8 cellular contexts compared by ENCODE assay signal in genomic region chr3:158570999-158571702, GRCh38.
DNase-seq lines count a peak whose midpoint lies in the region; ATAC-seq and FAIRE-seq lines count a peak whose summit lies in the region.

TSS of gene MLF1 (plus strand) at chr3:158571194. CDS start at chr3:158571301, 107 bp downstream.

- ATAC-seq in GM19395 (IDR thresholded peaks at IDR 0.05; ENCODE audit: unreplicated experiment) (peak; percentile 100), HG03521 (IDR thresholded peaks at IDR 0.05; ENCODE audit: unreplicated experiment) (peak; percentile 100), memory B cell (ENCODE audit: low read depth) (peak; percentile 95)

- DNase-seq in Ammon's horn (ENCODE audit: low spot score) (peak; percentile 98), NCI-H82 treated with DMSO at 0.1 percent for 48 hours (lab: John Stamatoyannopoulos, UW; ENCODE audit: unreplicated experiment) (peak; percentile 78), activated T-cell treated with anti-CD3 and anti-CD28 coated beads for 1 hour (ENCODE audit: low read depth) (peak; percentile 66), memory B cell (ENCODE audit: low spot score in 2 of 2) (peak; percentile 64 to 67)
- DNase-seq in stimulated activated CD4-positive, alpha-beta T cell treated with anti-CD3 and anti-CD28 coated beads, TNF-alpha, amount 100 ng/mL, for 24 hours (ENCODE audit: low read depth in 3 of 3) = peak; percentile 66 to 86 (median 73)

- peaks cover 21% of the 10 kb centered on the region for H3K27me3 Mint-ChIP-seq in memory B cell

- H3K36me3 Mint-ChIP-seq in memory B cell = peaks cover 4% of the 10 kb centered on the region

- peak within 1 kb of the TSS; percentile 94 for H3K27ac Mint-ChIP-seq in memory B cell

- H3K4me1 Mint-ChIP-seq in memory B cell = peaks cover 4% of the 10 kb centered on the region

- FAIRE-seq in endometrium (lab: Jason Lieb, UNC) = peak; percentile 90

- H3K9me3 Mint-ChIP-seq in memory B cell = peaks cover 5% of the 10 kb centered on the region

- H3K4me3 Mint-ChIP-seq in memory B cell = peak within 1 kb of the TSS; percentile 86

Comparison
In these comparisons a context has a peak if more than half of its experiments do, and no peak if none do; other contexts are left out.
1. Peak in every context shown above with its lines: DNase-seq and ATAC-seq.